ENCODE assay signal across 1 cellular context in the genomic region with DNA sequence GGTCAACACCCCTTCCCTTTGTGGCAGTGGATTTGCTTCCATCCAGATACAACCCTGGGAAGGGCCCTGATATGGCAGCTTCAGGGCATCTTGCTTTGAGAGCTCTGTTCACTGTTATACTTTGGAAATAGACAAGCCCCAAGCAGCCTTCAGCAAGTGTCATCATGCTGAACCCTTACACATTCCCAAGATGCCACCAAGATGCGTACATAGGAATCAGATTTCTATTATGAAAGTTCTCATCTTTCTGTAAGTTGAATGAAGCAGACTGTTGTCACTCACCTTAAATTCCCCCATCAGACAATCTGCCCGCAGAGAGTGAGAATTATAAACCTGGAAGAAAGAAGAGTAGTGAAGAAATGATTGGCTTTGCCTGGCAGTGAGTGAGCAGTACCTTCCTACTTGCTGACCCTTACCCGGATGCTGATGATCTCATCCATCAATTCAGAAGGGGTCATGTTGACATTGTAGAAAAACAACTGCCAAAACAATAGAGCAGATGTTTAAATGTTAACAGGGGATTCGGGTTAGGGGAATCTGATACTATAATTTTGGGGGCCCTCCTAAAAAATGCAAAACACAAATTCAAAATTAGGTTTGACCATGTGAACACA.
TF ChIP-seq lines count a peak whose summit lies in the region.

No MANE protein-coding gene starts in this region.

TF ChIP-seq in SK-N-SH treated with all-trans-retinoic acid at 6 μM for 48 hours, 23 proteins besides CTCF, POLR2A, EP300 and RAD21 (continued from another document):
- TF ChIP-seq, protein P1, sequence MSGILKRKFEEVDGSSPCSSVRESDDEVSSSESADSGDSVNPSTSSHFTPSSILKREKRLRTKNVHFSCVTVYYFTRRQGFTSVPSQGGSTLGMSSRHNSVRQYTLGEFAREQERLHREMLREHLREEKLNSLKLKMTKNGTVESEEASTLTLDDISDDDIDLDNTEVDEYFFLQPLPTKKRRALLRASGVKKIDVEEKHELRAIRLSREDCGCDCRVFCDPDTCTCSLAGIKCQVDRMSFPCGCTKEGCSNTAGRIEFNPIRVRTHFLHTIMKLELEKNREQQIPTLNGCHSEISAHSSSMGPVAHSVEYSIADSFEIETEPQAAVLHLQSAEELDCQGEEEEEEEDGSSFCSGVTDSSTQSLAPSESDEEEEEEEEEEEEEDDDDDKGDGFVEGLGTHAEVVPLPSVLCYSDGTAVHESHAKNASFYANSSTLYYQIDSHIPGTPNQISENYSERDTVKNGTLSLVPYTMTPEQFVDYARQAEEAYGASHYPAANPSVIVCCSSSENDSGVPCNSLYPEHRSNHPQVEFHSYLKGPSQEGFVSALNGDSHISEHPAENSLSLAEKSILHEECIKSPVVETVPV (CRISPR knock-in tag; IDR thresholded peaks at IDR 0.05), result no peak
- no peak for TF ChIP-seq PPARA (CRISPR knock-in tag; IDR thresholded peaks at IDR 0.05; ENCODE audit: borderline replicate concordance)
- TF ChIP-seq GLIS3 (CRISPR knock-in tag; IDR thresholded peaks at IDR 0.05), result no peak
- TF ChIP-seq ZNF8 (CRISPR knock-in tag; IDR thresholded peaks at IDR 0.05), result no peak
- no peak for TF ChIP-seq BACH2 (CRISPR knock-in tag; IDR thresholded peaks at IDR 0.05; ENCODE audit: borderline replicate concordance)
- TF ChIP-seq ZFP3 (CRISPR knock-in tag; IDR thresholded peaks at IDR 0.05), result no peak
- no peak for TF ChIP-seq ESRRG (CRISPR knock-in tag; IDR thresholded peaks at IDR 0.05)
- TF ChIP-seq RARB (CRISPR knock-in tag; IDR thresholded peaks at IDR 0.05), result no peak
- TF ChIP-seq SNAI2 (CRISPR knock-in tag; IDR thresholded peaks at IDR 0.05), result no peak
- TF ChIP-seq, protein P2, sequence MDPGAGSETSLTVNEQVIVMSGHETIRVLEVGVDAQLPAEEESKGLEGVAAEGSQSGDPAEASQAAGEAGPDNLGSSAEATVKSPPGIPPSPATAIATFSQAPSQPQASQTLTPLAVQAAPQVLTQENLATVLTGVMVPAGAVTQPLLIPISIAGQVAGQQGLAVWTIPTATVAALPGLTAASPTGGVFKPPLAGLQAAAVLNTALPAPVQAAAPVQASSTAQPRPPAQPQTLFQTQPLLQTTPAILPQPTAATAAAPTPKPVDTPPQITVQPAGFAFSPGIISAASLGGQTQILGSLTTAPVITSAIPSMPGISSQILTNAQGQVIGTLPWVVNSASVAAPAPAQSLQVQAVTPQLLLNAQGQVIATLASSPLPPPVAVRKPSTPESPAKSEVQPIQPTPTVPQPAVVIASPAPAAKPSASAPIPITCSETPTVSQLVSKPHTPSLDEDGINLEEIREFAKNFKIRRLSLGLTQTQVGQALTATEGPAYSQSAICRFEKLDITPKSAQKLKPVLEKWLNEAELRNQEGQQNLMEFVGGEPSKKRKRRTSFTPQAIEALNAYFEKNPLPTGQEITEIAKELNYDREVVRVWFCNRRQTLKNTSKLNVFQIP (CRISPR knock-in tag; IDR thresholded peaks at IDR 0.05; ENCODE audit: borderline replicate concordance, low read depth), result no peak
- no peak for TF ChIP-seq ZFP30 (CRISPR knock-in tag; IDR thresholded peaks at IDR 0.05)
- no peak for TF ChIP-seq ZNF565 (CRISPR knock-in tag; conservative IDR thresholded peaks at IDR 0.05; ENCODE audit: low read depth)
- TF ChIP-seq ZC3H10 (CRISPR knock-in tag; IDR thresholded peaks at IDR 0.05), result no peak
- TF ChIP-seq, protein P3, sequence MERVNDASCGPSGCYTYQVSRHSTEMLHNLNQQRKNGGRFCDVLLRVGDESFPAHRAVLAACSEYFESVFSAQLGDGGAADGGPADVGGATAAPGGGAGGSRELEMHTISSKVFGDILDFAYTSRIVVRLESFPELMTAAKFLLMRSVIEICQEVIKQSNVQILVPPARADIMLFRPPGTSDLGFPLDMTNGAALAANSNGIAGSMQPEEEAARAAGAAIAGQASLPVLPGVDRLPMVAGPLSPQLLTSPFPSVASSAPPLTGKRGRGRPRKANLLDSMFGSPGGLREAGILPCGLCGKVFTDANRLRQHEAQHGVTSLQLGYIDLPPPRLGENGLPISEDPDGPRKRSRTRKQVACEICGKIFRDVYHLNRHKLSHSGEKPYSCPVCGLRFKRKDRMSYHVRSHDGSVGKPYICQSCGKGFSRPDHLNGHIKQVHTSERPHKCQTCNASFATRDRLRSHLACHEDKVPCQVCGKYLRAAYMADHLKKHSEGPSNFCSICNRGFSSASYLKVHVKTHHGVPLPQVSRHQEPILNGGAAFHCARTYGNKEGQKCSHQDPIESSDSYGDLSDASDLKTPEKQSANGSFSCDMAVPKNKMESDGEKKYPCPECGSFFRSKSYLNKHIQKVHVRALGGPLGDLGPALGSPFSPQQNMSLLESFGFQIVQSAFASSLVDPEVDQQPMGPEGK (CRISPR knock-in tag; IDR thresholded peaks at IDR 0.05; ENCODE audit: borderline replicate concordance), result no peak
- TF ChIP-seq CSDC2 (CRISPR knock-in tag; IDR thresholded peaks at IDR 0.05), result no peak
